1 cellular context compared by ENCODE assay signal in the genomic region with DNA sequence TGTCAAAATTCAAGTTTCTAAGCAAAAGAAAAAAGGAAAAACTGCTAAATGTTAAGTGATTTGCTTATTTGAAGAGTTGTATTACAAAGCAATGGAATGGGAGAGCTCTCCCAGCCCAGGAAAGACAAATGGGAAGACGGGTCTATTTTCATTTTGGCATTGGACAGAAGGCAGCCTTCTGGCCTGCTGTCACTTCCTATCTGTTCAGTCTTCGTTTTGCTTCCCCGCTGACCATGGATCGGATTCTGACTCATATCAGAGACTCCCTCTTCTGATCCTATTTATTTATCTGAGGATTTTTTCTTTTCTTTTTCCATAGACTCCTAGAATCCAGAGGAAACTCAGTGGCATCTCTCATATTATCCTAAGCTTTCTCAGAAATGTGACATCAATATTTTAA.
TF ChIP-seq lines count a peak whose summit lies in the region.

No MANE protein-coding gene starts in this region.

TF ChIP-seq in SK-N-SH, 30 proteins besides CTCF, POLR2A, EP300 and RAD21 (continued from another document):
- TF ChIP-seq REST (IDR thresholded peaks at IDR 0.05; ENCODE audit: low read depth, low read length) (no peak), CHD2 (IDR thresholded peaks at IDR 0.05; ENCODE audit: low read length, partially characterized antibody) (no peak), FOXJ3 (CRISPR knock-in tag; IDR thresholded peaks at IDR 0.05) (no peak), SMC3 (IDR thresholded peaks at IDR 0.05; ENCODE audit: low read depth, low read length) (no peak), POLR2AphosphoS5 (IDR thresholded peaks at IDR 0.05; ENCODE audit: low read depth, low read length) (no peak), RFX5 (IDR thresholded peaks at IDR 0.05; ENCODE audit: low read length) (no peak), RCOR1 (IDR thresholded peaks at IDR 0.05; ENCODE audit: low read length) (no peak), NRF1 (IDR thresholded peaks at IDR 0.05; ENCODE audit: low read depth, low read length) (no peak), TCF12 (IDR thresholded peaks at IDR 0.05) (peak; percentile 78), TAF1 (IDR thresholded peaks at IDR 0.05; ENCODE audit: borderline replicate concordance, low read depth, low read length) (no peak), MEF2A (IDR thresholded peaks at IDR 0.05; ENCODE audit: borderline replicate concordance, low read depth) (no peak), FOSL2 (IDR thresholded peaks at IDR 0.05; ENCODE audit: borderline replicate concordance, low read depth) (peak; percentile 44; the same call in 1 of the 2 replicates), JUND (IDR thresholded peaks at IDR 0.05) (peak; percentile 64), ELF1 (IDR thresholded peaks at IDR 0.05) (no peak), NFIC (IDR thresholded peaks at IDR 0.05; ENCODE audit: borderline replicate concordance) (0 out of 2 replicates have a peak, but pooled peaks have one; percentile 46)
- TF ChIP-seq, protein P1, sequence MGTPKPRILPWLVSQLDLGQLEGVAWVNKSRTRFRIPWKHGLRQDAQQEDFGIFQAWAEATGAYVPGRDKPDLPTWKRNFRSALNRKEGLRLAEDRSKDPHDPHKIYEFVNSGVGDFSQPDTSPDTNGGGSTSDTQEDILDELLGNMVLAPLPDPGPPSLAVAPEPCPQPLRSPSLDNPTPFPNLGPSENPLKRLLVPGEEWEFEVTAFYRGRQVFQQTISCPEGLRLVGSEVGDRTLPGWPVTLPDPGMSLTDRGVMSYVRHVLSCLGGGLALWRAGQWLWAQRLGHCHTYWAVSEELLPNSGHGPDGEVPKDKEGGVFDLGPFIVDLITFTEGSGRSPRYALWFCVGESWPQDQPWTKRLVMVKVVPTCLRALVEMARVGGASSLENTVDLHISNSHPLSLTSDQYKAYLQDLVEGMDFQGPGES (IDR thresholded peaks at IDR 0.05; ENCODE audit: low read depth, low read length), result no peak
- TF ChIP-seq, protein P2, sequence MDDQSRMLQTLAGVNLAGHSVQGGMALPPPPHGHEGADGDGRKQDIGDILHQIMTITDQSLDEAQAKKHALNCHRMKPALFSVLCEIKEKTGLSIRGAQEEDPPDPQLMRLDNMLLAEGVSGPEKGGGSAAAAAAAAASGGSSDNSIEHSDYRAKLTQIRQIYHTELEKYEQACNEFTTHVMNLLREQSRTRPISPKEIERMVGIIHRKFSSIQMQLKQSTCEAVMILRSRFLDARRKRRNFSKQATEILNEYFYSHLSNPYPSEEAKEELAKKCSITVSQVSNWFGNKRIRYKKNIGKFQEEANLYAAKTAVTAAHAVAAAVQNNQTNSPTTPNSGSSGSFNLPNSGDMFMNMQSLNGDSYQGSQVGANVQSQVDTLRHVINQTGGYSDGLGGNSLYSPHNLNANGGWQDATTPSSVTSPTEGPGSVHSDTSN (IDR thresholded peaks at IDR 0.05), result peak; percentile 91
- TF ChIP-seq, protein P3, sequence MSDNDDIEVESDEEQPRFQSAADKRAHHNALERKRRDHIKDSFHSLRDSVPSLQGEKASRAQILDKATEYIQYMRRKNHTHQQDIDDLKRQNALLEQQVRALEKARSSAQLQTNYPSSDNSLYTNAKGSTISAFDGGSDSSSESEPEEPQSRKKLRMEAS (IDR thresholded peaks at IDR 0.05; ENCODE audit: low read depth), result no peak
